In the genomic region with DNA sequence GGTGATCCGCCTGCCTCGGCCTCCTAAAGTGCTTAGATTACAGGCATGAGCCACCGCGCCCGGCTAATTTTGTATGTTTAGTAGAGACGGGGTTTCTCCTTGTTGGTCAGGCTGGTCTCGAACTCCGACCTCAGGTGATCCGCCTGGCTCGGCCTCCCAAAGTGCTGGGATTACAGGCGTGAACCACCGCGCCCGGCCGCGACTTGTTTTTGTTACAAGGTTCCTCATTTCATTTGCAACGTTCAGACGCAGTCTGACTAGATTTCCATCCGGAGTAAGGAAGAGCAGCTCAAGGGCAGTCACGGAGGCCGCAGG, we compare ENCODE assay signal across 8 cellular contexts. TPM values are rescaled to one million over a fixed set of nuclear protein-coding genes. Genes with fewer than 3 reads are reported as not detected.
DNase-seq lines count a peak whose midpoint lies in the region; ATAC-seq and TF ChIP-seq lines count a peak whose summit lies in the region.
"Not testable (repeated sequence)": the region's sequence is repeated elsewhere in the genome, so short reads cannot be mapped to it uniquely, and the experiment has no call there.

No MANE protein-coding gene starts in this region.

- H3K36me3 Mint-ChIP-seq in activated naive CD4-positive, alpha-beta T cell treated with anti-CD3 and anti-CD28 coated beads, Interleukin-2, amount 10 ng/mL, durations not matched to agents 7 days and 5 days, result peaks cover 38% of the 10 kb centered on the region
- H3K36me3 Mint-ChIP-seq in natural killer cell treated with Interleukin-12 subunit alpha and Interleukin-12 subunit beta and Interleukin-15 and Interleukin-18, amount 100 ng/mL, for 72 hours, result peaks cover 10% of the 10 kb centered on the region

- peak; percentile 17 for ATAC-seq in HG03064 (IDR thresholded peaks at IDR 0.05; ENCODE audit: low read depth, unreplicated experiment)
- not testable (repeated sequence) for ATAC-seq in RWPE2 (ENCODE audit: low read depth); stimulated activated naive CD8-positive, alpha-beta T cell treated with anti-CD3 and anti-CD28 coated beads, Interleukin-15, amount 100 ng/mL, for 72 hours
- peak in 1 of 2 donors; percentile 47 for ATAC-seq in natural killer cell treated with Interleukin-12 subunit alpha and Interleukin-12 subunit beta and Interleukin-15 and Interleukin-18, amount 100 ng/mL, for 72 hours

- not testable (repeated sequence) for DNase-seq in BE2C; RWPE2 (ENCODE audit: low spot score); activated naive CD4-positive, alpha-beta T cell treated with anti-CD3 and anti-CD28 coated beads, Interleukin-2, amount 10 ng/mL, durations not matched to agents 7 days and 5 days; effector memory CD4-positive, alpha-beta T cell; natural killer cell treated with Interleukin-12 subunit alpha and Interleukin-12 subunit beta and Interleukin-15 and Interleukin-18, amount 100 ng/mL, for 72 hours (ENCODE audit: low spot score); stimulated activated naive CD8-positive, alpha-beta T cell treated with anti-CD3 and anti-CD28 coated beads, Interleukin-15, amount 100 ng/mL, for 72 hours

- peak overlapping the region; percentile 64 for H3K27ac ChIP-seq in RWPE2 (ENCODE audit: poor library complexity, severe bottlenecking)
- peak overlapping the region; percentile 91 for H3K27ac ChIP-seq in effector memory CD4-positive, alpha-beta T cell (ENCODE audit: insufficient read depth, low read length, poor library complexity, severe bottlenecking)

- not testable (repeated sequence) for H3K36me3 ChIP-seq in BE2C
- H3K36me3 ChIP-seq in RWPE2 (ENCODE audit: low read depth), result peaks cover 26% of the 10 kb centered on the region
- peaks cover 17% of the 10 kb centered on the region for H3K36me3 ChIP-seq in effector memory CD4-positive, alpha-beta T cell (ENCODE audit: control insufficient read depth, insufficient read depth, low read length)

- H3K4me1 ChIP-seq in BE2C; RWPE2 (ENCODE audit: insufficient read depth, poor library complexity, severe bottlenecking): not testable (repeated sequence)
- H3K4me1 ChIP-seq in effector memory CD4-positive, alpha-beta T cell (ENCODE audit: control insufficient read depth, insufficient read depth, low read length, poor library complexity, severe bottlenecking), result peaks cover 20% of the 10 kb centered on the region

- H3K27ac Mint-ChIP-seq in activated naive CD4-positive, alpha-beta T cell treated with anti-CD3 and anti-CD28 coated beads, Interleukin-2, amount 10 ng/mL, durations not matched to agents 7 days and 5 days, result peak overlapping the region; percentile 97
- H3K27ac Mint-ChIP-seq in natural killer cell treated with Interleukin-12 subunit alpha and Interleukin-12 subunit beta and Interleukin-15 and Interleukin-18, amount 100 ng/mL, for 72 hours, result peak overlapping the region; percentile 81 to 98
- H3K27ac Mint-ChIP-seq in stimulated activated naive CD8-positive, alpha-beta T cell treated with anti-CD3 and anti-CD28 coated beads, Interleukin-15, amount 100 ng/mL, for 72 hours, result peak overlapping the region; percentile 95

- H3K4me1 Mint-ChIP-seq in activated naive CD4-positive, alpha-beta T cell treated with anti-CD3 and anti-CD28 coated beads, Interleukin-2, amount 10 ng/mL, durations not matched to agents 7 days and 5 days, result peaks cover 39% of the 10 kb centered on the region
- peaks cover 25 to 34% of the 10 kb centered on the region in 2 donors for H3K4me1 Mint-ChIP-seq in natural killer cell treated with Interleukin-12 subunit alpha and Interleukin-12 subunit beta and Interleukin-15 and Interleukin-18, amount 100 ng/mL, for 72 hours (ENCODE audit: low read depth in 2 of 2)
- H3K4me1 Mint-ChIP-seq in stimulated activated naive CD8-positive, alpha-beta T cell treated with anti-CD3 and anti-CD28 coated beads, Interleukin-15, amount 100 ng/mL, for 72 hours, result peaks cover 30% of the 10 kb centered on the region

- TF ChIP-seq CTCF in BE2C (IDR thresholded peaks at IDR 0.05; ENCODE audit: low read depth, low read length); RWPE2 (IDR thresholded peaks at IDR 0.05; ENCODE audit: poor library complexity, severe bottlenecking): not testable (repeated sequence)

- H3K9me3 Mint-ChIP-seq in activated naive CD4-positive, alpha-beta T cell treated with anti-CD3 and anti-CD28 coated beads, Interleukin-2, amount 10 ng/mL, durations not matched to agents 7 days and 5 days; natural killer cell treated with Interleukin-12 subunit alpha and Interleukin-12 subunit beta and Interleukin-15 and Interleukin-18, amount 100 ng/mL, for 72 hours; stimulated activated naive CD8-positive, alpha-beta T cell treated with anti-CD3 and anti-CD28 coated beads, Interleukin-15, amount 100 ng/mL, for 72 hours: not testable (repeated sequence)

- H3K4me3 Mint-ChIP-seq in activated naive CD4-positive, alpha-beta T cell treated with anti-CD3 and anti-CD28 coated beads, Interleukin-2, amount 10 ng/mL, durations not matched to agents 7 days and 5 days, result peak overlapping the region; percentile 92
- H3K4me3 Mint-ChIP-seq in natural killer cell treated with Interleukin-12 subunit alpha and Interleukin-12 subunit beta and Interleukin-15 and Interleukin-18, amount 100 ng/mL, for 72 hours, result peak overlapping the region; percentile 92
- peak overlapping the region; percentile 86 to 93 for H3K4me3 Mint-ChIP-seq in stimulated activated naive CD8-positive, alpha-beta T cell treated with anti-CD3 and anti-CD28 coated beads, Interleukin-15, amount 100 ng/mL, for 72 hours

- H3K9me3 ChIP-seq in BE2C; RWPE2 (ENCODE audit: severe bottlenecking); effector memory CD4-positive, alpha-beta T cell (ENCODE audit: control insufficient read depth, low read length): not testable (repeated sequence)

- H3K4me3 ChIP-seq in BE2C (ENCODE audit: low read depth, low read length) (peak overlapping the region; percentile 85), RWPE2 (ENCODE audit: severe bottlenecking) (peak overlapping the region; percentile 89), iPS-11a (ENCODE audit: low read depth, low read length) (peak overlapping the region; percentile 92)
- H3K4me3 ChIP-seq in effector memory CD4-positive, alpha-beta T cell (ENCODE audit: insufficient read depth, low read depth, low read length, poor library complexity, severe bottlenecking), result peak overlapping the region; percentile 82

- not testable (repeated sequence) for H3K27me3 ChIP-seq in BE2C; RWPE2 (ENCODE audit: insufficient read depth, poor library complexity, severe bottlenecking); effector memory CD4-positive, alpha-beta T cell (replicated peaks; ENCODE audit: control insufficient read depth, insufficient read depth, low read length, poor library complexity, severe bottlenecking)

- H3K27me3 Mint-ChIP-seq in activated naive CD4-positive, alpha-beta T cell treated with anti-CD3 and anti-CD28 coated beads, Interleukin-2, amount 10 ng/mL, durations not matched to agents 7 days and 5 days; natural killer cell treated with Interleukin-12 subunit alpha and Interleukin-12 subunit beta and Interleukin-15 and Interleukin-18, amount 100 ng/mL, for 72 hours; stimulated activated naive CD8-positive, alpha-beta T cell treated with anti-CD3 and anti-CD28 coated beads, Interleukin-15, amount 100 ng/mL, for 72 hours: not testable (repeated sequence)

- CTCF ChIA-PET in activated naive CD4-positive, alpha-beta T cell treated with anti-CD3 and anti-CD28 coated beads, Interleukin-2, amount 10 ng/mL, durations not matched to agents 7 days and 5 days (lab: Charles Lee), result interaction anchor here (0.9 to 3.1 kb wide), 3 partner anchors 10 to 403 kb away, joined by 3 to 18 read pairs (median 17); a partner anchor contains a TSS

RNA-seq across cellular contexts. Expression of a gene that starts 0.5 kb away (rescaled TPM):
- 29.2 TPM for polyA plus RNA-seq in BE2C (2012; ENCODE audit: insufficient read depth, insufficient read length, low read depth)
- 10 to 100 TPM; 40.8 to 53.8 TPM for total RNA-seq in natural killer cell treated with Interleukin-12 subunit alpha and Interleukin-12 subunit beta and Interleukin-15 and Interleukin-18, amount 100 ng/mL, for 72 hours

RNA-seq across cellular contexts. Expression of a gene that starts 14.3 kb away (rescaled TPM):
- 49.7 TPM for polyA plus RNA-seq in BE2C (2012; ENCODE audit: insufficient read depth, insufficient read length, low read depth)
- total RNA-seq in natural killer cell treated with Interleukin-12 subunit alpha and Interleukin-12 subunit beta and Interleukin-15 and Interleukin-18, amount 100 ng/mL, for 72 hours, result 10 to 100 TPM; 28.1 to 42.3 TPM

RNA-seq across cellular contexts. Expression of a gene that starts 23.9 kb away (rescaled TPM):
- polyA plus RNA-seq in BE2C (2012; ENCODE audit: insufficient read depth, insufficient read length, low read depth), result 1.3 TPM
- 1 to 10 TPM; 1.4 to 4.0 TPM for total RNA-seq in natural killer cell treated with Interleukin-12 subunit alpha and Interleukin-12 subunit beta and Interleukin-15 and Interleukin-18, amount 100 ng/mL, for 72 hours

RNA-seq across cellular contexts. Expression of a gene that starts 48.2 kb away (rescaled TPM):
- 18.7 TPM for polyA plus RNA-seq in BE2C (2012; ENCODE audit: insufficient read depth, insufficient read length, low read depth)
- total RNA-seq in natural killer cell treated with Interleukin-12 subunit alpha and Interleukin-12 subunit beta and Interleukin-15 and Interleukin-18, amount 100 ng/mL, for 72 hours, result 10 to 100 TPM; 15.1 to 16.1 TPM
